In genomic region chr2:64423303-64423702, GRCh38 we compare ENCODE assay signal across 21 cellular contexts.
"Had no signal": no experiment of that assay in that cellular context is flagged by ENCODE, and none has a peak within 500 bp of the region (broad histone marks: within the 10 kb centered on the region; RNA-seq: fewer than 3 reads in every experiment).

No MANE protein-coding gene starts in this region.

- H3K9me3 ChIP-seq: esophagus squamous epithelium, heart right ventricle, ovary, stomach, thoracic aorta had no signal

- ATAC-seq: effector memory CD8-positive, alpha-beta T cell; heart right ventricle; left lobe of liver; natural killer cell; right cardiac atrium had no signal

- H3K27ac ChIP-seq: epithelial cell of prostate, esophagus squamous epithelium, heart right ventricle, ovary, stomach, thoracic aorta had no signal

- H3K4me3 ChIP-seq: esophagus squamous epithelium, heart right ventricle, ovary, stomach, thoracic aorta had no signal

- DNase-seq: effector memory CD8-positive, alpha-beta T cell; esophagus squamous epithelium; heart right ventricle; hypothalamus; kidney glomerular epithelial cell; mammary epithelial cell; natural killer cell; nucleus accumbens; ovary; right cardiac atrium; small intestine; stimulated activated CD4-positive, alpha-beta T cell treated with anti-CD3 and anti-CD28 coated beads, Interleukin-12 subunit alpha, Interleukin-12 subunit beta, amount 100 ng/mL, for 4 hours; stimulated activated naive CD4-positive, alpha-beta T cell; stomach; substantia nigra; trophoblast cell had no signal

- H3K27me3 ChIP-seq: esophagus squamous epithelium, heart right ventricle, ovary, stomach had no signal

- H3K36me3 ChIP-seq: esophagus squamous epithelium, heart right ventricle, ovary, stomach, thoracic aorta had no signal

- FAIRE-seq: frontal cortex, islet of Langerhans, small intestine had no signal
